In the genomic region with DNA sequence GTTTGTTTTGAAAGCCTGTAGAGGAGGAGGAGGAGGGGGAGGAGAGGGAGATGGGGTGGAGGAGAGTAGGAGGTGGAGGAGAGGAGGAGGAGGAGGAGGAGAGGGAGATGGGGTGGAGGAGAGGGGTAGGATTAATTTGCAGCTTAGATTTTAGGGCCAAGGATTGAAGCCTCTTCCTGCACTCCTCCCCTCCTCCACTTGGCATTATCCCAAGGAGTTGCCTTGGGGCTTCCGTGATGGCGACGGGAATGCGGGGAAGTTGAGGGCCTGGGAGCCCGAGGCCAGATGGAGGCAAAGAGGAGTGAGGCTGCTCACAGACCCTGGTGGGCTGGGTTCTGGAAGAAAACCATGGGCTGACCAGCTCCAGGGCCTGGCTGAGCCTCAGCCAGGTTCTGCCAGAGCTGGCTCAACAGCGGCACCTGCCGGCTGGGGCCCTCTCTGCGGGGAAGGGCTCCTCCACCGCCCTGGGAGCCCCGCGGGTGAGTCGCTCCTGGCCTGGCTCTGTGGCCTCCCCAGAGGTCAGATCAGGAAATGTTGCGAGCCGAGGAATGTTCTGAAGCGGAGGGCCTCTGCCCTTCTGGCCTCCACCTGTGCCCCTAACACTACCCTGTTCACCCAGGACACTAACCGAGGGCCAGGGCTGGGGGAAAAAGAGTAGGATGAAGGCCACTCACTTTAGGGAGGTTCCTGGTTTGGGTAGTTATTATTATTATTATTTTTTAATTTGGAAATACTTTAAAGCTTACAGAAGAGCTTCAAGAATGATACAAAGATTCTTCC, we compare ENCODE assay signal across 8 cellular contexts. TPM values are rescaled to one million over a fixed set of nuclear protein-coding genes. Genes with fewer than 3 reads are reported as not detected.
DNase-seq lines count a peak whose midpoint lies in the region; ATAC-seq and FAIRE-seq lines count a peak whose summit lies in the region.

No MANE protein-coding gene starts in this region.

- peak overlapping the region; percentile 83 for H2AK5ac ChIP-seq in mesenchymal stem cell (ENCODE audit: low read length, severe bottlenecking)

- no peak overlapping the region for H3K23ac ChIP-seq in mesenchymal stem cell (ENCODE audit: low read length in 2 of 2)

- peak overlapping the region; percentile 7 for H2BK15ac ChIP-seq in mesenchymal stem cell (ENCODE audit: low read depth, poor library complexity, severe bottlenecking)

- peak overlapping the region; percentile 15 for H2BK120ac ChIP-seq in mesenchymal stem cell (ENCODE audit: low read depth, low read length)

- peak overlapping the region; percentile 90 for H4K91ac ChIP-seq in mesenchymal stem cell (ENCODE audit: low read length)

- H3K4ac ChIP-seq in mesenchymal stem cell (ENCODE audit: low read depth in 1 of 2, low read length in 2 of 2) = peak overlapping the region; percentile 54 to 77

- no peak overlapping the region for H3K27ac Mint-ChIP-seq in effector memory CD8-positive, alpha-beta T cell

- H3K4me3 Mint-ChIP-seq in effector memory CD8-positive, alpha-beta T cell = no peak overlapping the region

- peaks cover 12% of the 10 kb centered on the region for H3K4me1 ChIP-seq in mesenchymal stem cell (ENCODE audit: control insufficient read depth, insufficient read depth, low read depth, low read length)

- peak; percentile 86 for FAIRE-seq in GM18507 (lab: Jason Lieb, UNC)

- no peaks in the 10 kb centered on the region for H3K79me1 ChIP-seq in mesenchymal stem cell (replicated peaks; ENCODE audit: low read length, poor library complexity, severe bottlenecking)

- H3K14ac ChIP-seq in mesenchymal stem cell (ENCODE audit: low read length in 2 of 2) = no peak overlapping the region

- peak; percentile 74 for ATAC-seq in HG03571 (IDR thresholded peaks at IDR 0.05; ENCODE audit: unreplicated experiment)
- ATAC-seq in effector memory CD8-positive, alpha-beta T cell (replicated peaks) = peak; percentile 100

- WGBS in mesenchymal stem cell = 1% methylated on average over 12 of the region's 16 CpGs

- H3K9ac ChIP-seq in mesenchymal stem cell (ENCODE audit: low read length) = peak overlapping the region; percentile 83

- H3K4me3 ChIP-seq in mesenchymal stem cell (ENCODE audit: insufficient read depth in 1 of 2, low read depth in 1 of 2, low read length in 2 of 2) = no peak overlapping the region

- peak overlapping the region; percentile 25 to 79 for H3K18ac ChIP-seq in mesenchymal stem cell (ENCODE audit: low read depth in 1 of 2, low read length in 2 of 2)

- H3K27ac ChIP-seq in mesenchymal stem cell (ENCODE audit: low read length, poor library complexity, severe bottlenecking) = no peak overlapping the region

- no peaks in the 10 kb centered on the region for H3K36me3 Mint-ChIP-seq in effector memory CD8-positive, alpha-beta T cell (ENCODE audit: insufficient read depth)

- peak overlapping the region; percentile 43 for H2AFZ ChIP-seq in mesenchymal stem cell (ENCODE audit: low read depth, low read length)

- DNase-seq in A172 (ENCODE audit: low spot score) (peak; percentile 87), GM18507 (ENCODE audit: extremely low spot score, insufficient read length, low read depth) (peak; percentile 77), NCI-H82 treated with DMSO at 0.1 percent for 48 hours (lab: John Stamatoyannopoulos, UW; ENCODE audit: unreplicated experiment) (peak; percentile 86), mesenchymal stem cell (peak; percentile 86)
- peak; percentile 97 for DNase-seq in activated CD8-positive, alpha-beta memory T cell treated with anti-CD3 and anti-CD28 coated beads for 24 hours
- DNase-seq in effector memory CD8-positive, alpha-beta T cell = peak; percentile 88 to 89 (median 89)
- DNase-seq in stimulated activated CD8-positive, alpha-beta memory T cell treated with anti-CD3 and anti-CD28 coated beads, Interleukin-12 subunit alpha, Interleukin-12 subunit beta, amount 100 ng/mL, for 24 hours (ENCODE audit: extremely low read depth) = peak; percentile 69

- H3K4me2 ChIP-seq in mesenchymal stem cell (ENCODE audit: low read length, poor library complexity, severe bottlenecking) = peak overlapping the region; percentile 61

- H2BK12ac ChIP-seq in mesenchymal stem cell (ENCODE audit: low read length in 2 of 2) = peak overlapping the region; percentile 67 to 79

- no peaks in the 10 kb centered on the region for H3K4me1 Mint-ChIP-seq in effector memory CD8-positive, alpha-beta T cell (ENCODE audit: low read depth in 2 of 2)

- no peaks in the 10 kb centered on the region for H3K36me3 ChIP-seq in mesenchymal stem cell (ENCODE audit: control insufficient read depth in 1 of 2, insufficient read depth in 2 of 2, low read depth in 1 of 2, low read length in 2 of 2)

- H3K9me3 ChIP-seq in mesenchymal stem cell (ENCODE audit: control insufficient read depth, low read length) = no peaks in the 10 kb centered on the region

- peak overlapping the region; percentile 97 for H4K8ac ChIP-seq in mesenchymal stem cell (ENCODE audit: low read length)

- no peak overlapping the region for H2BK5ac ChIP-seq in mesenchymal stem cell (ENCODE audit: low read depth, low read length, poor library complexity, severe bottlenecking)

- no peaks in the 10 kb centered on the region for H3K27me3 Mint-ChIP-seq in effector memory CD8-positive, alpha-beta T cell

- no peaks in the 10 kb centered on the region for H3K27me3 ChIP-seq in mesenchymal stem cell (ENCODE audit: control insufficient read depth in 1 of 2, insufficient read depth in 1 of 2, low read length in 2 of 2)

- H3K9me3 Mint-ChIP-seq in effector memory CD8-positive, alpha-beta T cell = no peaks in the 10 kb centered on the region

RNA-seq across cellular contexts. Expression of a gene that starts 23.9 kb away (rescaled TPM):
- 36.3 and 44.8 TPM in 2 replicates for total RNA-seq in A172 (2014; rRNA removed; shearing (Covaris generic))
- 0.97 TPM for polyA plus RNA-seq in mesenchymal stem cell (2013, experiment 1 of 2)
- 0.99 TPM for polyA plus RNA-seq in mesenchymal stem cell (2013, experiment 2 of 2)

RNA-seq across cellular contexts. Expression of a gene that starts 36.1 kb away (rescaled TPM):
- 10.1 and 19.9 TPM in 2 replicates for total RNA-seq in A172 (2014; rRNA removed; shearing (Covaris generic))
- 2.2 TPM for polyA plus RNA-seq in mesenchymal stem cell (2013, experiment 1 of 2)
- 2.6 TPM for polyA plus RNA-seq in mesenchymal stem cell (2013, experiment 2 of 2)

RNA-seq across cellular contexts. Expression of a gene that starts 49.5 kb away (rescaled TPM):
- 8.4 and 8.6 TPM in 2 replicates for total RNA-seq in A172 (2014; rRNA removed; shearing (Covaris generic))
- polyA plus RNA-seq in mesenchymal stem cell (2013, experiment 1 of 2) = 23.8 TPM
- polyA plus RNA-seq in mesenchymal stem cell (2013, experiment 2 of 2) = 23.7 TPM
